In genomic region chr7:36827914-36828313, GRCh38 we compare ENCODE assay signal across 18 cellular contexts.
"Had no signal": no experiment of that assay in that cellular context is flagged by ENCODE, and none has a peak within 500 bp of the region (broad histone marks: within the 10 kb centered on the region; RNA-seq: fewer than 3 reads in every experiment).

No MANE protein-coding gene starts in this region.

- H3K27me3 Mint-ChIP-seq: activated naive CD4-positive, alpha-beta T cell treated with anti-CD3 and anti-CD28 coated beads, Interleukin-2, amount 10 ng/mL, durations not matched to agents 7 days and 5 days; activated T-cell treated with anti-CD3 and anti-CD28 coated beads, Interleukin-2, amount 50 U/mL, for 24 hours; T-cell had no signal

- H3K27ac Mint-ChIP-seq: activated CD8-positive, alpha-beta T cell treated with anti-CD3 and anti-CD28 coated beads, Interleukin-2, amount 10 ng/mL, durations not matched to agents 7 days and 5 days; activated naive CD4-positive, alpha-beta T cell treated with anti-CD3 and anti-CD28 coated beads, Interleukin-2, amount 10 ng/mL, durations not matched to agents 7 days and 5 days; activated T-cell treated with anti-CD3 and anti-CD28 coated beads, Interleukin-2, amount 50 U/mL, for 24 hours; dendritic cell treated with granulocyte-macrophage colony-stimulating factor and Interleukin-4, amounts not matched to agents 40 ng/mL and 50 ng/mL, for 4 days; T-cell had no signal

- H3K4me3 Mint-ChIP-seq: activated CD8-positive, alpha-beta T cell treated with anti-CD3 and anti-CD28 coated beads, Interleukin-2, amount 10 ng/mL, durations not matched to agents 7 days and 5 days; activated naive CD4-positive, alpha-beta T cell treated with anti-CD3 and anti-CD28 coated beads, Interleukin-2, amount 10 ng/mL, durations not matched to agents 7 days and 5 days; activated T-cell treated with anti-CD3 and anti-CD28 coated beads, Interleukin-2, amount 50 U/mL, for 24 hours; dendritic cell treated with granulocyte-macrophage colony-stimulating factor and Interleukin-4, amounts not matched to agents 40 ng/mL and 50 ng/mL, for 4 days; T-cell had no signal

- H3K4me1 ChIP-seq: left ventricle myocardium inferior, tibial nerve had no signal

- ATAC-seq: activated CD8-positive, alpha-beta T cell treated with anti-CD3 and anti-CD28 coated beads, Interleukin-2, amount 10 ng/mL, durations not matched to agents 7 days and 5 days; T-cell had no signal

- H3K4me3 ChIP-seq: cardiac muscle cell, left ventricle myocardium inferior, tibial nerve had no signal

- H3K36me3 Mint-ChIP-seq: T-cell had no signal

- H3K4me1 Mint-ChIP-seq: activated naive CD4-positive, alpha-beta T cell treated with anti-CD3 and anti-CD28 coated beads, Interleukin-2, amount 10 ng/mL, durations not matched to agents 7 days and 5 days; T-cell had no signal

- H3K36me3 ChIP-seq: cardiac muscle cell, left ventricle myocardium inferior, tibial nerve had no signal

- H3K27me3 ChIP-seq: cardiac muscle cell, tibial nerve had no signal

- DNase-seq: activated CD4-positive, alpha-beta T cell treated with anti-CD3 and anti-CD28 coated beads for 48 hours; activated CD4-positive, CD25-positive, alpha-beta regulatory T cell; activated CD8-positive, alpha-beta T cell treated with anti-CD3 and anti-CD28 coated beads, Interleukin-2, amount 10 ng/mL, durations not matched to agents 7 days and 5 days; activated naive CD4-positive, alpha-beta T cell treated with anti-CD3 and anti-CD28 coated beads, Interleukin-2, amount 10 ng/mL, durations not matched to agents 7 days and 5 days; activated T-cell treated with anti-CD3 and anti-CD28 coated beads, Interleukin-2, amount 50 U/mL, for 24 hours; effector CD8-positive, alpha-beta T cell; kidney; left ventricle myocardium inferior; occipital lobe; stimulated activated CD4-positive, alpha-beta T cell treated with anti-CD3 and anti-CD28 coated beads, Interleukin-12 subunit alpha, Interleukin-12 subunit beta, amount 100 ng/mL, for 4 hours; stimulated activated CD4-positive, alpha-beta T cell treated with anti-CD3 and anti-CD28 coated beads, Interleukin-1b, Interleukin-23, amount 100 ng/mL, for 48 hours; stimulated activated naive CD4-positive, alpha-beta T cell treated with Interleukin-2 at 50 U/mL for 16 hours; substantia nigra; T-cell; T-helper 9 cell had no signal

- H3K9me3 Mint-ChIP-seq: dendritic cell treated with granulocyte-macrophage colony-stimulating factor and Interleukin-4, amounts not matched to agents 40 ng/mL and 50 ng/mL, for 4 days had no signal

- H3K27ac ChIP-seq: cardiac muscle cell, left ventricle myocardium inferior, tibial nerve had no signal
